ENCODE assay signal across 8 cellular contexts in genomic region chr21:37532868-37533780, GRCh38.
A peak's percentile ranks its signal among the peaks of the same experiment; 100 is the strongest.
DNase-seq lines count a peak whose midpoint lies in the region; ATAC-seq and TF ChIP-seq lines count a peak whose summit lies in the region.

No MANE protein-coding gene starts in this region.

- H3K4me3 ChIP-seq in body of pancreas (no peak overlapping the region), retinal pigment epithelial cell (ENCODE audit: low read length) (no peak overlapping the region), H7 (ENCODE audit: insufficient read depth, low read depth, low read length) (no peak overlapping the region)

- no peak overlapping the region for H3K27ac Mint-ChIP-seq in nephron progenitor cell

- WGBS in body of pancreas, 2 donors, result 26 to 33% methylated on average over 14 to 20 of the region's 20 CpGs

- ATAC-seq in GM18861 (IDR thresholded peaks at IDR 0.05; ENCODE audit: unreplicated experiment) (peak; percentile 76), HG03565 (IDR thresholded peaks at IDR 0.05; ENCODE audit: unreplicated experiment) (peak; percentile 73), body of pancreas (peak; percentile 44)

- peaks cover 52% of the 10 kb centered on the region for H3K27me3 Mint-ChIP-seq in nephron progenitor cell (ENCODE audit: low read depth, poor library complexity)

- intact Hi-C loops in body of pancreas (cut with DNase I), result no loop called here

- no peak for TF ChIP-seq POLR2A in body of pancreas (IDR thresholded peaks at IDR 0.05)

- peak; percentile 32 for DNase-seq in 8988T
- peak in 3 of 4 donors; percentile 31 to 47 (median 33) for DNase-seq in body of pancreas
- peak; percentile 78 for DNase-seq in retinal pigment epithelial cell (ENCODE audit: low read depth)
- no peak for DNase-seq in H7
- DNase-seq in nephron progenitor cell, result no peak
- DNase-seq in DMS153 treated with DMSO at 0.1 percent for 48 hours (lab: John Stamatoyannopoulos, UW; ENCODE audit: unreplicated experiment), result no peak

- H3K4me1 ChIP-seq in body of pancreas, result peaks cover 20% of the 10 kb centered on the region

- peaks cover 32% of the 10 kb centered on the region for H3K9me3 Mint-ChIP-seq in nephron progenitor cell

- peaks cover 0 to 4% (median 0%) of the 10 kb centered on the region in 3 donors for H3K9me3 ChIP-seq in body of pancreas

- peaks cover 10% of the 10 kb centered on the region for H3K36me3 Mint-ChIP-seq in nephron progenitor cell (ENCODE audit: low read depth)

- no peaks in the 10 kb centered on the region for H3K27me3 ChIP-seq in body of pancreas
- no peaks in the 10 kb centered on the region for H3K27me3 ChIP-seq in H7 (ENCODE audit: control insufficient read depth, insufficient read depth, low read length)

- no peaks in the 10 kb centered on the region for H3K36me3 ChIP-seq in body of pancreas (replicated peaks in 1 of 2; ENCODE audit: insufficient read depth in 1 of 2, low read depth in 2 of 2)
- no peaks in the 10 kb centered on the region for H3K36me3 ChIP-seq in H7 (replicated peaks; ENCODE audit: control insufficient read depth, insufficient read depth, low read length)

- no peak overlapping the region for H3K4me3 Mint-ChIP-seq in nephron progenitor cell

- peaks cover 24% of the 10 kb centered on the region for H3K4me1 Mint-ChIP-seq in nephron progenitor cell

- peak in 1 of 7 experiments; percentile 15 for TF ChIP-seq CTCF in body of pancreas (IDR thresholded peaks at IDR 0.05)
- peak; percentile 41 for TF ChIP-seq CTCF in retinal pigment epithelial cell (conservative IDR thresholded peaks at IDR 0.05; ENCODE audit: low read depth, low read length)
- TF ChIP-seq CTCF in nephron progenitor cell (IDR thresholded peaks at IDR 0.05), result no peak

- H3K27ac ChIP-seq in body of pancreas, result no peak overlapping the region

Comparison
In these comparisons a context has a peak if more than half of its experiments do, and no peak if none do; other contexts are left out.
1. DNase-seq: peak in 8988T (single experiment), body of pancreas (3 of 4) and retinal pigment epithelial cell (single experiment); none in H7 (single experiment), nephron progenitor cell (single experiment) and DMS153 treated with DMSO at 0.1 percent for 48 hours (single experiment).
2. Peak in every context shown above with its lines, with median percentiles within 50 percentile points of each other: ATAC-seq.